ENCODE assay signal across 1 cellular context in genomic region chr19:5880604-5881078, GRCh38.
A peak's percentile ranks its signal among the peaks of the same experiment; 100 is the strongest.
TF ChIP-seq lines count a peak whose summit lies in the region.

No MANE protein-coding gene starts in this region.

TF ChIP-seq in HepG2, 621 proteins besides CTCF, POLR2A, EP300 and RAD21 (continued from another document and continues in another):
- TF ChIP-seq KIAA2018 (CRISPR knock-in tag; IDR thresholded peaks at IDR 0.05; ENCODE audit: borderline replicate concordance), result peak; percentile 77; the same call in 1 of the 2 replicates
- TF ChIP-seq MEIS2 (CRISPR knock-in tag; IDR thresholded peaks at IDR 0.05), result peak; percentile 77; the same call in 1 of the 2 replicates
- TF ChIP-seq THAP11 (CRISPR knock-in tag; IDR thresholded peaks at IDR 0.05), result no peak
- peak; percentile 60; the same call in 1 of the 2 replicates for TF ChIP-seq ZBTB10 (CRISPR knock-in tag; IDR thresholded peaks at IDR 0.05; ENCODE audit: borderline replicate concordance)
- TF ChIP-seq TCF7L2 (IDR thresholded peaks at IDR 0.05; ENCODE audit: low read depth, low read length), result no peak
- TF ChIP-seq ZNF335 (CRISPR knock-in tag; IDR thresholded peaks at IDR 0.05), result 0 out of 2 replicates have a peak, but pooled peaks have one; percentile 21
- no peak for TF ChIP-seq GRHL1 (CRISPR knock-in tag; conservative IDR thresholded peaks at IDR 0.05)
- TF ChIP-seq ZNF629 (CRISPR knock-in tag; conservative IDR thresholded peaks at IDR 0.05), result peak; percentile 94
- TF ChIP-seq HNF4G (IDR thresholded peaks at IDR 0.05; ENCODE audit: borderline replicate concordance, low read depth, low read length), result peak; percentile 62; the same call in 1 of the 2 replicates
- peak; percentile 75; the same call in 1 of the 2 replicates for TF ChIP-seq HNF4G (CRISPR knock-in tag; IDR thresholded peaks at IDR 0.05; ENCODE audit: borderline replicate concordance, low read depth)
- peak; percentile 84; the same call in 1 of the 2 replicates for TF ChIP-seq ZNF451 (CRISPR knock-in tag; IDR thresholded peaks at IDR 0.05)
- 0 out of 2 replicates have a peak, but pooled peaks have one; percentile 82 for TF ChIP-seq TP53 (CRISPR knock-in tag; conservative IDR thresholded peaks at IDR 0.05)
- no peak for TF ChIP-seq FOXP1 (IDR thresholded peaks at IDR 0.05)
- peak; percentile 61; the same call in 1 of the 2 replicates for TF ChIP-seq FOXP1 (CRISPR knock-in tag; IDR thresholded peaks at IDR 0.05)
- TF ChIP-seq ZBTB40 (IDR thresholded peaks at IDR 0.05), result no peak
- peak; percentile 19; the same call in 1 of the 2 replicates for TF ChIP-seq ZBTB40 (CRISPR knock-in tag; IDR thresholded peaks at IDR 0.05)
- peak; percentile 98 for TF ChIP-seq CHD4 (IDR thresholded peaks at IDR 0.05; ENCODE audit: borderline replicate concordance, low read length)
- 0 out of 2 replicates have a peak, but pooled peaks have one; percentile 29 for TF ChIP-seq RNF2 (conservative IDR thresholded peaks at IDR 0.05; ENCODE audit: low read depth)
- peak; percentile 83 for TF ChIP-seq GATAD2A (CRISPR knock-in tag; IDR thresholded peaks at IDR 0.05)
- TF ChIP-seq ZNF710 (CRISPR knock-in tag; IDR thresholded peaks at IDR 0.05; ENCODE audit: borderline replicate concordance), result peak; percentile 79; the same call in 1 of the 2 replicates
- TF ChIP-seq ZNF414 (CRISPR knock-in tag; IDR thresholded peaks at IDR 0.05), result 0 out of 2 replicates have a peak, but pooled peaks have one; percentile 48
